In the genomic region with DNA sequence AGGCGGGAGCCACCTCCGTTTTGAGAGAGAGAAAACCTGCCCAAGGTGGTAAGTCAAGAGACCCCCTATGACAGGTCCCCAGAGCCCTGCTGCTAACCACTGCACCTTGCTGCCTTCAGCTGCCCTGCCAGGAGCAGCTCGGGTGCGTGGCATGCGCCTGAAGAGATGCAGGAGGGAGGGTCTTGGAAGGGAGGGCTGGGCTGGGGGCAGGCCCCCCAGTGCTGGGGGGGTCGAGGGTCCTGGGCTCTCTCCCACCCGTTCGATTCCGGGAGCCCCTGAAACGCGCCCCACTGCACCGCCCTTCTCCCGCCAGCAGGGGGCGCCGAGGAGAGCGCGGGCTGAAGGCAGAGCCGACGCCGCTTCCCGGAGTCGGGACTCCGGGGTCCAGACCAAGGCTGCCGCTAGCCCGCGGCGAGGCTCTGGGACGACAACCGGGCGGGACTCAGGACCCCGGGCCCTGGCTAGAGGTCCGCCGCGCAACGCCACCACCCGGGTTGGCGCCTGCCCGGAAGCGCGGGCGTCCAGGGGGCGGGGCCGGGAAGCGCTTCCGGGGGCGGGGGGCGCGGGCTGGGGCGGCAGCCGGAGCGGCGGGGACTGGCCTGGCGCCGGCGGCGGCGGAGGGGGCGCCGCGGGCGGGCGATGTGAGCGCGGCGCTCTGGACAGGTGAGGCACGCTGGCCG, we compare ENCODE assay signal across 1 cellular context.
A peak's percentile ranks its signal among the peaks of the same experiment; 100 is the strongest.
TF ChIP-seq lines count a peak whose summit lies in the region.

A gene with protein sequence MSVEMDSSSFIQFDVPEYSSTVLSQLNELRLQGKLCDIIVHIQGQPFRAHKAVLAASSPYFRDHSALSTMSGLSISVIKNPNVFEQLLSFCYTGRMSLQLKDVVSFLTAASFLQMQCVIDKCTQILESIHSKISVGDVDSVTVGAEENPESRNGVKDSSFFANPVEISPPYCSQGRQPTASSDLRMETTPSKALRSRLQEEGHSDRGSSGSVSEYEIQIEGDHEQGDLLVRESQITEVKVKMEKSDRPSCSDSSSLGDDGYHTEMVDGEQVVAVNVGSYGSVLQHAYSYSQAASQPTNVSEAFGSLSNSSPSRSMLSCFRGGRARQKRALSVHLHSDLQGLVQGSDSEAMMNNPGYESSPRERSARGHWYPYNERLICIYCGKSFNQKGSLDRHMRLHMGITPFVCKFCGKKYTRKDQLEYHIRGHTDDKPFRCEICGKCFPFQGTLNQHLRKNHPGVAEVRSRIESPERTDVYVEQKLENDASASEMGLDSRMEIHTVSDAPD (plus strand): TSS at position 563 of the 680 bp plus-strand sequence. CDS start 18,761 bp downstream, outside the sequence.

TF ChIP-seq in H1, 55 proteins besides CTCF, POLR2A, EP300 and RAD21 (continued from another document):
- TF ChIP-seq, protein P1, sequence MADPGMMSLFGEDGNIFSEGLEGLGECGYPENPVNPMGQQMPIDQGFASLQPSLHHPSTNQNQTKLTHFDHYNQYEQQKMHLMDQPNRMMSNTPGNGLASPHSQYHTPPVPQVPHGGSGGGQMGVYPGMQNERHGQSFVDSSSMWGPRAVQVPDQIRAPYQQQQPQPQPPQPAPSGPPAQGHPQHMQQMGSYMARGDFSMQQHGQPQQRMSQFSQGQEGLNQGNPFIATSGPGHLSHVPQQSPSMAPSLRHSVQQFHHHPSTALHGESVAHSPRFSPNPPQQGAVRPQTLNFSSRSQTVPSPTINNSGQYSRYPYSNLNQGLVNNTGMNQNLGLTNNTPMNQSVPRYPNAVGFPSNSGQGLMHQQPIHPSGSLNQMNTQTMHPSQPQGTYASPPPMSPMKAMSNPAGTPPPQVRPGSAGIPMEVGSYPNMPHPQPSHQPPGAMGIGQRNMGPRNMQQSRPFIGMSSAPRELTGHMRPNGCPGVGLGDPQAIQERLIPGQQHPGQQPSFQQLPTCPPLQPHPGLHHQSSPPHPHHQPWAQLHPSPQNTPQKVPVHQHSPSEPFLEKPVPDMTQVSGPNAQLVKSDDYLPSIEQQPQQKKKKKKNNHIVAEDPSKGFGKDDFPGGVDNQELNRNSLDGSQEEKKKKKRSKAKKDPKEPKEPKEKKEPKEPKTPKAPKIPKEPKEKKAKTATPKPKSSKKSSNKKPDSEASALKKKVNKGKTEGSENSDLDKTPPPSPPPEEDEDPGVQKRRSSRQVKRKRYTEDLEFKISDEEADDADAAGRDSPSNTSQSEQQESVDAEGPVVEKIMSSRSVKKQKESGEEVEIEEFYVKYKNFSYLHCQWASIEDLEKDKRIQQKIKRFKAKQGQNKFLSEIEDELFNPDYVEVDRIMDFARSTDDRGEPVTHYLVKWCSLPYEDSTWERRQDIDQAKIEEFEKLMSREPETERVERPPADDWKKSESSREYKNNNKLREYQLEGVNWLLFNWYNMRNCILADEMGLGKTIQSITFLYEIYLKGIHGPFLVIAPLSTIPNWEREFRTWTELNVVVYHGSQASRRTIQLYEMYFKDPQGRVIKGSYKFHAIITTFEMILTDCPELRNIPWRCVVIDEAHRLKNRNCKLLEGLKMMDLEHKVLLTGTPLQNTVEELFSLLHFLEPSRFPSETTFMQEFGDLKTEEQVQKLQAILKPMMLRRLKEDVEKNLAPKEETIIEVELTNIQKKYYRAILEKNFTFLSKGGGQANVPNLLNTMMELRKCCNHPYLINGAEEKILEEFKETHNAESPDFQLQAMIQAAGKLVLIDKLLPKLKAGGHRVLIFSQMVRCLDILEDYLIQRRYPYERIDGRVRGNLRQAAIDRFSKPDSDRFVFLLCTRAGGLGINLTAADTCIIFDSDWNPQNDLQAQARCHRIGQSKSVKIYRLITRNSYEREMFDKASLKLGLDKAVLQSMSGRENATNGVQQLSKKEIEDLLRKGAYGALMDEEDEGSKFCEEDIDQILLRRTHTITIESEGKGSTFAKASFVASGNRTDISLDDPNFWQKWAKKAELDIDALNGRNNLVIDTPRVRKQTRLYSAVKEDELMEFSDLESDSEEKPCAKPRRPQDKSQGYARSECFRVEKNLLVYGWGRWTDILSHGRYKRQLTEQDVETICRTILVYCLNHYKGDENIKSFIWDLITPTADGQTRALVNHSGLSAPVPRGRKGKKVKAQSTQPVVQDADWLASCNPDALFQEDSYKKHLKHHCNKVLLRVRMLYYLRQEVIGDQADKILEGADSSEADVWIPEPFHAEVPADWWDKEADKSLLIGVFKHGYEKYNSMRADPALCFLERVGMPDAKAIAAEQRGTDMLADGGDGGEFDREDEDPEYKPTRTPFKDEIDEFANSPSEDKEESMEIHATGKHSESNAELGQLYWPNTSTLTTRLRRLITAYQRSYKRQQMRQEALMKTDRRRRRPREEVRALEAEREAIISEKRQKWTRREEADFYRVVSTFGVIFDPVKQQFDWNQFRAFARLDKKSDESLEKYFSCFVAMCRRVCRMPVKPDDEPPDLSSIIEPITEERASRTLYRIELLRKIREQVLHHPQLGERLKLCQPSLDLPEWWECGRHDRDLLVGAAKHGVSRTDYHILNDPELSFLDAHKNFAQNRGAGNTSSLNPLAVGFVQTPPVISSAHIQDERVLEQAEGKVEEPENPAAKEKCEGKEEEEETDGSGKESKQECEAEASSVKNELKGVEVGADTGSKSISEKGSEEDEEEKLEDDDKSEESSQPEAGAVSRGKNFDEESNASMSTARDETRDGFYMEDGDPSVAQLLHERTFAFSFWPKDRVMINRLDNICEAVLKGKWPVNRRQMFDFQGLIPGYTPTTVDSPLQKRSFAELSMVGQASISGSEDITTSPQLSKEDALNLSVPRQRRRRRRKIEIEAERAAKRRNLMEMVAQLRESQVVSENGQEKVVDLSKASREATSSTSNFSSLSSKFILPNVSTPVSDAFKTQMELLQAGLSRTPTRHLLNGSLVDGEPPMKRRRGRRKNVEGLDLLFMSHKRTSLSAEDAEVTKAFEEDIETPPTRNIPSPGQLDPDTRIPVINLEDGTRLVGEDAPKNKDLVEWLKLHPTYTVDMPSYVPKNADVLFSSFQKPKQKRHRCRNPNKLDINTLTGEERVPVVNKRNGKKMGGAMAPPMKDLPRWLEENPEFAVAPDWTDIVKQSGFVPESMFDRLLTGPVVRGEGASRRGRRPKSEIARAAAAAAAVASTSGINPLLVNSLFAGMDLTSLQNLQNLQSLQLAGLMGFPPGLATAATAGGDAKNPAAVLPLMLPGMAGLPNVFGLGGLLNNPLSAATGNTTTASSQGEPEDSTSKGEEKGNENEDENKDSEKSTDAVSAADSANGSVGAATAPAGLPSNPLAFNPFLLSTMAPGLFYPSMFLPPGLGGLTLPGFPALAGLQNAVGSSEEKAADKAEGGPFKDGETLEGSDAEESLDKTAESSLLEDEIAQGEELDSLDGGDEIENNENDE (IDR thresholded peaks at IDR 0.05; ENCODE audit: insufficient replicate concordance, low read length), result no peak
- TF ChIP-seq SP2 (IDR thresholded peaks at IDR 0.05; ENCODE audit: low read length) (no peak), SIN3A (conservative IDR thresholded peaks at IDR 0.05 in 1 of 2, IDR thresholded peaks at IDR 0.05 in 1 of 2; ENCODE audit: low read depth in 1 of 2, low read length in 2 of 2) (no peak), TEAD4 (IDR thresholded peaks at IDR 0.05; ENCODE audit: low read depth, low read length) (no peak), EGR1 (IDR thresholded peaks at IDR 0.05; ENCODE audit: borderline replicate concordance, low read depth, low read length) (peak; percentile 48; the same call in 1 of the 2 replicates), RBBP5 (IDR thresholded peaks at IDR 0.05; ENCODE audit: borderline replicate concordance, low read depth, low read length) (no peak; the same call in 1 of the 2 replicates), RNF2 (IDR thresholded peaks at IDR 0.05; ENCODE audit: borderline replicate concordance, low read depth, low read length, missing control alignments, poor library complexity, severe bottlenecking) (no peak), YY1 (IDR thresholded peaks at IDR 0.05; ENCODE audit: low read depth, low read length) (no peak), CEBPB (IDR thresholded peaks at IDR 0.05; ENCODE audit: low read depth, low read length) (no peak), CHD1 (IDR thresholded peaks at IDR 0.05; ENCODE audit: low read depth, low read length) (no peak), POU5F1 (IDR thresholded peaks at IDR 0.05; ENCODE audit: low read depth, low read length) (no peak)
- TF ChIP-seq, protein P2, sequence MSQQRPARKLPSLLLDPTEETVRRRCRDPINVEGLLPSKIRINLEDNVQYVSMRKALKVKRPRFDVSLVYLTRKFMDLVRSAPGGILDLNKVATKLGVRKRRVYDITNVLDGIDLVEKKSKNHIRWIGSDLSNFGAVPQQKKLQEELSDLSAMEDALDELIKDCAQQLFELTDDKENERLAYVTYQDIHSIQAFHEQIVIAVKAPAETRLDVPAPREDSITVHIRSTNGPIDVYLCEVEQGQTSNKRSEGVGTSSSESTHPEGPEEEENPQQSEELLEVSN (IDR thresholded peaks at IDR 0.05), result no peak
